In genomic region chr14:99389171-99389826, GRCh38 we compare ENCODE assay signal across 1 cellular context.
TF ChIP-seq lines count a peak whose summit lies in the region.

No MANE protein-coding gene starts in this region.

TF ChIP-seq in HCT116, 20 proteins besides CTCF, POLR2A, EP300 and RAD21 (continued from another document):
- no peak for TF ChIP-seq REST (IDR thresholded peaks at IDR 0.05; ENCODE audit: low read depth)
